In genomic region chr17:79628861-79629547, GRCh38 we compare ENCODE assay signal across 21 cellular contexts. TPM values are rescaled to one million over a fixed set of nuclear protein-coding genes. Genes with fewer than 3 reads are reported as not detected.
DNase-seq lines count a peak whose midpoint lies in the region; ATAC-seq and TF ChIP-seq lines count a peak whose summit lies in the region.
"Had no signal": no experiment of that assay in that cellular context is flagged by ENCODE, and none has a peak within 500 bp of the region (broad histone marks: within the 10 kb centered on the region; RNA-seq: fewer than 3 reads in every experiment).

No MANE protein-coding gene starts in this region.

- H3K36me3 Mint-ChIP-seq in activated T-cell treated with anti-CD3 and anti-CD28 coated beads, Interleukin-2, amount 50 U/mL, for 24 hours (ENCODE audit: low read depth): no peaks in the 10 kb centered on the region
- no peaks in the 10 kb centered on the region for H3K36me3 Mint-ChIP-seq in activated T-cell treated with anti-CD3 and anti-CD28 coated beads, Interleukin-2, amount 50 U/mL, for 72 hours (ENCODE audit: insufficient read depth in 2 of 2)
- H3K36me3 Mint-ChIP-seq: activated naive CD4-positive, alpha-beta T cell treated with anti-CD3 and anti-CD28 coated beads, Interleukin-2, amount 50 U/mL, for 24 hours; naive thymus-derived CD8-positive, alpha-beta T cell had no signal

- no peak for ATAC-seq in activated T-cell treated with anti-CD3 and anti-CD28 coated beads, Interleukin-2, amount 50 U/mL, for 72 hours (replicated peaks in 1 of 2)
- ATAC-seq in sciatic nerve (no peak), HG03342 (IDR thresholded peaks at IDR 0.05; ENCODE audit: unreplicated experiment) (no peak), GM18517 (IDR thresholded peaks at IDR 0.05; ENCODE audit: unreplicated experiment) (no peak), HG03469 (IDR thresholded peaks at IDR 0.05; ENCODE audit: unreplicated experiment) (no peak)
- ATAC-seq: gastrocnemius medialis; naive thymus-derived CD8-positive, alpha-beta T cell had no signal

- POLR2A ChIA-PET in HEK293T (lab: Yijun Ruan, JAX): no interaction called here

- H3K4me1 Mint-ChIP-seq in activated T-cell treated with anti-CD3 and anti-CD28 coated beads, Interleukin-2, amount 50 U/mL, for 24 hours (ENCODE audit: low read depth): no peaks in the 10 kb centered on the region
- H3K4me1 Mint-ChIP-seq in activated T-cell treated with anti-CD3 and anti-CD28 coated beads, Interleukin-2, amount 50 U/mL, for 72 hours (ENCODE audit: low read depth): no peaks in the 10 kb centered on the region
- H3K4me1 Mint-ChIP-seq: activated naive CD4-positive, alpha-beta T cell treated with anti-CD3 and anti-CD28 coated beads, Interleukin-2, amount 50 U/mL, for 24 hours had no signal

- H3K9me3 Mint-ChIP-seq in activated T-cell treated with anti-CD3 and anti-CD28 coated beads, Interleukin-2, amount 50 U/mL, for 24 hours: no peaks in the 10 kb centered on the region
- H3K9me3 Mint-ChIP-seq in activated T-cell treated with anti-CD3 and anti-CD28 coated beads, Interleukin-2, amount 50 U/mL, for 72 hours: no peaks in the 10 kb centered on the region
- H3K9me3 Mint-ChIP-seq: activated naive CD4-positive, alpha-beta T cell treated with anti-CD3 and anti-CD28 coated beads, Interleukin-2, amount 50 U/mL, for 24 hours; CD4-positive, alpha-beta T cell; naive thymus-derived CD8-positive, alpha-beta T cell had no signal

- CTCF ChIA-PET in HEK293T (lab: Yijun Ruan, JAX): no interaction called here

- peak; percentile 11 for DNase-seq in activated T-cell treated with anti-CD3 and anti-CD28 coated beads, Interleukin-2, amount 50 U/mL, for 24 hours
- no peak for DNase-seq in activated T-cell treated with anti-CD3 and anti-CD28 coated beads, Interleukin-2, amount 50 U/mL, for 72 hours
- DNase-seq in HEK293T (ENCODE audit: extremely low spot score): peak; percentile 4
- DNase-seq in islet precursor cell: peak; percentile 43
- DNase-seq in sciatic nerve (ENCODE audit: low spot score): peak; percentile 25
- DNase-seq: brain microvascular endothelial cell; DMS53; gastrocnemius medialis; Karpas-422; mammary epithelial cell; naive thymus-derived CD8-positive, alpha-beta T cell; NCI-H1105; NCI-H2171 had no signal

- H3K27me3 Mint-ChIP-seq in activated T-cell treated with anti-CD3 and anti-CD28 coated beads, Interleukin-2, amount 50 U/mL, for 24 hours: peaks cover 52% of the 10 kb centered on the region
- peaks cover 4% of the 10 kb centered on the region for H3K27me3 Mint-ChIP-seq in activated T-cell treated with anti-CD3 and anti-CD28 coated beads, Interleukin-2, amount 50 U/mL, for 72 hours (ENCODE audit: low read depth)

- no peak overlapping the region for H3K27ac Mint-ChIP-seq in activated T-cell treated with anti-CD3 and anti-CD28 coated beads, Interleukin-2, amount 50 U/mL, for 24 hours
- no peak overlapping the region for H3K27ac Mint-ChIP-seq in activated T-cell treated with anti-CD3 and anti-CD28 coated beads, Interleukin-2, amount 50 U/mL, for 72 hours
- H3K27ac Mint-ChIP-seq: activated naive CD4-positive, alpha-beta T cell treated with anti-CD3 and anti-CD28 coated beads, Interleukin-2, amount 50 U/mL, for 24 hours; CD4-positive, alpha-beta T cell had no signal

- H3K4me3 Mint-ChIP-seq in activated T-cell treated with anti-CD3 and anti-CD28 coated beads, Interleukin-2, amount 50 U/mL, for 24 hours: no peak overlapping the region
- H3K4me3 Mint-ChIP-seq in activated T-cell treated with anti-CD3 and anti-CD28 coated beads, Interleukin-2, amount 50 U/mL, for 72 hours: no peak overlapping the region
- H3K4me3 Mint-ChIP-seq: activated naive CD4-positive, alpha-beta T cell treated with anti-CD3 and anti-CD28 coated beads, Interleukin-2, amount 50 U/mL, for 24 hours; CD4-positive, alpha-beta T cell; naive thymus-derived CD8-positive, alpha-beta T cell had no signal

- intact Hi-C loops in sciatic nerve (cut with DNase I): no loop called here

TF ChIP-seq in HEK293T, 16 proteins besides CTCF, POLR2A, EP300 and RAD21:
- TF ChIP-seq L3MBTL2 (conservative IDR thresholded peaks at IDR 0.05): no peak
- TF ChIP-seq ELF4 (IDR thresholded peaks at IDR 0.05): no peak
- TF ChIP-seq SUZ12 (IDR thresholded peaks at IDR 0.05): no peak
- TF ChIP-seq FOXM1 (IDR thresholded peaks at IDR 0.05; ENCODE audit: borderline replicate concordance): no peak
- TF ChIP-seq ZNF384 (IDR thresholded peaks at IDR 0.05): no peak
- no peak for TF ChIP-seq SP1 (IDR thresholded peaks at IDR 0.05)
- TF ChIP-seq FOXK2 (IDR thresholded peaks at IDR 0.05): no peak
- TF ChIP-seq NFRKB (IDR thresholded peaks at IDR 0.05): no peak
- no peak for TF ChIP-seq LEF1 (IDR thresholded peaks at IDR 0.05; ENCODE audit: borderline replicate concordance)
- no peak for TF ChIP-seq PKNOX1 (IDR thresholded peaks at IDR 0.05)
- no peak for TF ChIP-seq TARDBP (IDR thresholded peaks at IDR 0.05)
- TF ChIP-seq CTBP1 (IDR thresholded peaks at IDR 0.05; ENCODE audit: borderline replicate concordance): no peak
- no peak for TF ChIP-seq BHLHE40 (IDR thresholded peaks at IDR 0.05; ENCODE audit: borderline replicate concordance)

RNA-seq across cellular contexts. Expression of gene RBFOX3, which starts 18.2 kb away (rescaled TPM):
- under 1 TPM in 1 of 2 donors, not detected in 1; 0.26 TPM for total RNA-seq in activated T-cell treated with anti-CD3 and anti-CD28 coated beads, Interleukin-2, amount 50 U/mL, for 72 hours
- total RNA-seq in sciatic nerve: not detected
- total RNA-seq: CD4-positive, alpha-beta T cell; epithelial cell of proximal tubule; gastrocnemius medialis; HT-29; mammary epithelial cell; naive thymus-derived CD8-positive, alpha-beta T cell; PC-9 had no signal

Comparison
In these comparisons a context has a peak if more than half of its experiments do, and no peak if none do; other contexts are left out.
1. DNase-seq: peak in activated T-cell treated with anti-CD3 and anti-CD28 coated beads, Interleukin-2, amount 50 U/mL, for 24 hours (single experiment), HEK293T (single experiment), islet precursor cell (single experiment) and sciatic nerve (single experiment); none in activated T-cell treated with anti-CD3 and anti-CD28 coated beads, Interleukin-2, amount 50 U/mL, for 72 hours (0 of 2).